In genomic region chr17:82754297-82755208, GRCh38 we compare ENCODE assay signal across 10 cellular contexts. TPM values are rescaled to one million over a fixed set of nuclear protein-coding genes. Genes with fewer than 3 reads are reported as not detected.
A peak's percentile ranks its signal among the peaks of the same experiment; 100 is the strongest.
DNase-seq lines count a peak whose midpoint lies in the region; ATAC-seq, FAIRE-seq and TF ChIP-seq lines count a peak whose summit lies in the region.
"Had no signal": no experiment of that assay in that cellular context is flagged by ENCODE, and none has a peak within 500 bp of the region (broad histone marks: within the 10 kb centered on the region; RNA-seq: fewer than 3 reads in every experiment).

No MANE protein-coding gene starts in this region.

- FAIRE-seq in H54 (lab: Jason Lieb, UNC), result no peak

- no peaks in the 10 kb centered on the region for H3K9me3 Mint-ChIP-seq in natural killer cell
- no peaks in the 10 kb centered on the region for H3K9me3 Mint-ChIP-seq in natural killer cell treated with Interleukin-12 subunit alpha and Interleukin-12 subunit beta and Interleukin-15 and Interleukin-18, amount 100 ng/mL, for 72 hours
- H3K9me3 Mint-ChIP-seq in activated CD4-positive, alpha-beta memory T cell treated with anti-CD3 and anti-CD28 coated beads for 36 hours, result no peaks in the 10 kb centered on the region

- intact Hi-C loops in natural killer cell (cut with micrococcal nuclease) (no loop called here), testis (cut with DNase I; ENCODE audit: low total_unique reads) (no loop called here)
- intact Hi-C loops in activated CD4-positive, alpha-beta memory T cell treated with anti-CD3 and anti-CD28 coated beads for 36 hours (cut with micrococcal nuclease), result loop anchor here (5.0 to 10.0 kb wide), 2 partner anchors 107 to 660 kb away; partner anchors contain the start of genes FASN and WDR45B

- no peaks in the 10 kb centered on the region for H3K27me3 ChIP-seq in testis
- H3K27me3 ChIP-seq: SJCRH30 had no signal

- ATAC-seq in natural killer cell, result no peak
- no peak for ATAC-seq in natural killer cell treated with Interleukin-12 subunit alpha and Interleukin-12 subunit beta and Interleukin-15 and Interleukin-18, amount 100 ng/mL, for 72 hours

- no peaks in the 10 kb centered on the region for H3K27me3 Mint-ChIP-seq in natural killer cell (ENCODE audit: low read depth in 2 of 2)
- H3K27me3 Mint-ChIP-seq in natural killer cell treated with Interleukin-12 subunit alpha and Interleukin-12 subunit beta and Interleukin-15 and Interleukin-18, amount 100 ng/mL, for 72 hours, result no peaks in the 10 kb centered on the region
- H3K27me3 Mint-ChIP-seq in activated CD4-positive, alpha-beta memory T cell treated with anti-CD3 and anti-CD28 coated beads for 36 hours, result no peaks in the 10 kb centered on the region

- no peaks in the 10 kb centered on the region for H3K9me3 ChIP-seq in testis
- H3K9me3 ChIP-seq: SJCRH30 had no signal

- TF ChIP-seq POLR2A in testis (IDR thresholded peaks at IDR 0.05) (no peak), H54 (IDR thresholded peaks at IDR 0.05; ENCODE audit: low read depth, low read length) (no peak)

- no peak overlapping the region for H3K27ac Mint-ChIP-seq in natural killer cell
- no peak overlapping the region for H3K27ac Mint-ChIP-seq in natural killer cell treated with Interleukin-12 subunit alpha and Interleukin-12 subunit beta and Interleukin-15 and Interleukin-18, amount 100 ng/mL, for 72 hours
- no peak overlapping the region for H3K27ac Mint-ChIP-seq in activated CD4-positive, alpha-beta memory T cell treated with anti-CD3 and anti-CD28 coated beads for 36 hours

- TF ChIP-seq CTCF in natural killer cell (IDR thresholded peaks at IDR 0.05) (no peak), testis (IDR thresholded peaks at IDR 0.05) (no peak)

- WGBS in testis, 2 donors, result 58 to 67% methylated on average over 19 of the region's 19 CpGs

- no peak overlapping the region for H3K4me3 ChIP-seq in testis
- H3K4me3 ChIP-seq: SJCRH30 had no signal

- peaks cover 15% of the 10 kb centered on the region for H3K4me1 ChIP-seq in testis

- H3K27ac ChIP-seq in testis, result no peak overlapping the region
- H3K27ac ChIP-seq: SJCRH30 had no signal

- peaks cover 0 to 23% of the 10 kb centered on the region in 2 donors for H3K4me1 Mint-ChIP-seq in natural killer cell
- H3K4me1 Mint-ChIP-seq in natural killer cell treated with Interleukin-12 subunit alpha and Interleukin-12 subunit beta and Interleukin-15 and Interleukin-18, amount 100 ng/mL, for 72 hours (ENCODE audit: low read depth in 2 of 2), result peaks cover 17 to 27% of the 10 kb centered on the region in 2 donors
- H3K4me1 Mint-ChIP-seq in activated CD4-positive, alpha-beta memory T cell treated with anti-CD3 and anti-CD28 coated beads for 36 hours (ENCODE audit: low read depth), result peaks cover 24% of the 10 kb centered on the region

- POLR2A ChIA-PET in activated CD4-positive, alpha-beta memory T cell treated with anti-CD3 and anti-CD28 coated beads for 36 hours (lab: Charles Lee), result no interaction called here

- DNase-seq in natural killer cell, result no peak
- DNase-seq in natural killer cell treated with Interleukin-12 subunit alpha and Interleukin-12 subunit beta and Interleukin-15 and Interleukin-18, amount 100 ng/mL, for 72 hours (ENCODE audit: low spot score), result no peak
- peak; percentile 15 for DNase-seq in activated CD4-positive, alpha-beta memory T cell treated with anti-CD3 and anti-CD28 coated beads for 36 hours
- DNase-seq in iPS-NIHi11 (ENCODE audit: low spot score), result peak; percentile 63
- DNase-seq in testis, result peak; percentile 34
- DNase-seq in H54 (ENCODE audit: insufficient read length, low spot score), result no peak
- DNase-seq in NCI-H1694 treated with DMSO at 0.1 percent for 48 hours (lab: John Stamatoyannopoulos, UW), result no peak
- no peak for DNase-seq in epidermal melanocyte (ENCODE audit: insufficient read length, low spot score)
- DNase-seq: KBM-7, SJCRH30 had no signal

- CTCF ChIA-PET in activated CD4-positive, alpha-beta memory T cell treated with anti-CD3 and anti-CD28 coated beads for 36 hours (lab: Charles Lee), result interaction anchor here (0.8 to 1.9 kb wide), 3 partner anchors 9 to 21 kb away, joined by 3 to 5 read pairs (median 4); no protein-coding TSS in a partner anchor

- no peaks in the 10 kb centered on the region for H3K36me3 Mint-ChIP-seq in natural killer cell
- H3K36me3 Mint-ChIP-seq in natural killer cell treated with Interleukin-12 subunit alpha and Interleukin-12 subunit beta and Interleukin-15 and Interleukin-18, amount 100 ng/mL, for 72 hours, result no peaks in the 10 kb centered on the region
- peaks cover 8% of the 10 kb centered on the region for H3K36me3 Mint-ChIP-seq in activated CD4-positive, alpha-beta memory T cell treated with anti-CD3 and anti-CD28 coated beads for 36 hours

- no peaks in the 10 kb centered on the region for H3K36me3 ChIP-seq in testis (ENCODE audit: low read depth, missing control alignments)

- peak overlapping the region; percentile 37 for H3K4me3 Mint-ChIP-seq in natural killer cell
- H3K4me3 Mint-ChIP-seq in natural killer cell treated with Interleukin-12 subunit alpha and Interleukin-12 subunit beta and Interleukin-15 and Interleukin-18, amount 100 ng/mL, for 72 hours, result no peak overlapping the region
- no peak overlapping the region for H3K4me3 Mint-ChIP-seq in activated CD4-positive, alpha-beta memory T cell treated with anti-CD3 and anti-CD28 coated beads for 36 hours

RNA-seq across cellular contexts. Expression of gene TBCD, which starts 2.7 kb away (rescaled TPM):
- total RNA-seq in natural killer cell (100 to 1,000 TPM in 2 of 3 donors, 10 to 100 TPM in 1; 92.0 to 149 (median 132) TPM), testis (100 to 1,000 TPM; 115 to 128 TPM)
- total RNA-seq in natural killer cell treated with Interleukin-12 subunit alpha and Interleukin-12 subunit beta and Interleukin-15 and Interleukin-18, amount 100 ng/mL, for 72 hours, result 100 to 1,000 TPM in 1 of 2 donors, 10 to 100 TPM in 1; 66.5 to 166 TPM
- total RNA-seq in activated CD4-positive, alpha-beta memory T cell treated with anti-CD3 and anti-CD28 coated beads for 36 hours, result 10 to 100 TPM; 97.0 to 98.2 TPM
- 81.2 TPM for polyA plus RNA-seq in testis (ENCODE audit: insufficient read depth, low read depth, low replicate concordance)

RNA-seq across cellular contexts. Expression of gene FN3K, which starts 19.1 kb away (rescaled TPM):
- total RNA-seq in natural killer cell (1 to 10 TPM; 4.9 to 6.1 (median 5.5) TPM), testis (10 to 100 TPM; 29.7 to 31.7 TPM)
- 1 to 10 TPM; 1.6 TPM for total RNA-seq in natural killer cell treated with Interleukin-12 subunit alpha and Interleukin-12 subunit beta and Interleukin-15 and Interleukin-18, amount 100 ng/mL, for 72 hours
- total RNA-seq in activated CD4-positive, alpha-beta memory T cell treated with anti-CD3 and anti-CD28 coated beads for 36 hours, result 1 to 10 TPM; 1.6 to 2.3 TPM
- 12.4 TPM for polyA plus RNA-seq in testis (ENCODE audit: insufficient read depth, low read depth, low replicate concordance)

RNA-seq across cellular contexts. Expression of gene FN3KRP, which starts 38.0 kb away (rescaled TPM):
- total RNA-seq in natural killer cell (10 to 100 TPM; 29.4 to 42.3 (median 32.0) TPM), testis (10 to 100 TPM; 26.9 to 29.3 TPM)
- total RNA-seq in natural killer cell treated with Interleukin-12 subunit alpha and Interleukin-12 subunit beta and Interleukin-15 and Interleukin-18, amount 100 ng/mL, for 72 hours, result 10 to 100 TPM; 29.4 to 48.4 TPM
- total RNA-seq in activated CD4-positive, alpha-beta memory T cell treated with anti-CD3 and anti-CD28 coated beads for 36 hours, result 10 to 100 TPM; 36.7 to 40.5 TPM
- polyA plus RNA-seq in testis (ENCODE audit: insufficient read depth, low read depth, low replicate concordance), result 30.2 TPM

RNA-seq across cellular contexts. Expression of gene RAB40B, which starts 56.1 kb away (rescaled TPM):
- total RNA-seq in natural killer cell (1 to 10 TPM; 3.7 to 7.3 (median 4.0) TPM), testis (10 to 100 TPM in 1 of 2 donors, 1 to 10 TPM in 1; 9.4 to 16.4 TPM)
- 1 to 10 TPM; 1.1 to 1.2 TPM for total RNA-seq in natural killer cell treated with Interleukin-12 subunit alpha and Interleukin-12 subunit beta and Interleukin-15 and Interleukin-18, amount 100 ng/mL, for 72 hours
- 1 to 10 TPM; 1.4 to 1.9 TPM for total RNA-seq in activated CD4-positive, alpha-beta memory T cell treated with anti-CD3 and anti-CD28 coated beads for 36 hours
- 13.5 TPM for polyA plus RNA-seq in testis (ENCODE audit: insufficient read depth, low read depth, low replicate concordance)

Comparison
In these comparisons a context has a peak if more than half of its experiments do, and no peak if none do; other contexts are left out.
1. DNase-seq: peak in activated CD4-positive, alpha-beta memory T cell treated with anti-CD3 and anti-CD28 coated beads for 36 hours (single experiment), iPS-NIHi11 (single experiment) and testis (single experiment); none in natural killer cell (single experiment), natural killer cell treated with Interleukin-12 subunit alpha and Interleukin-12 subunit beta and Interleukin-15 and Interleukin-18, amount 100 ng/mL, for 72 hours (single experiment), H54 (single experiment), NCI-H1694 treated with DMSO at 0.1 percent for 48 hours (single experiment) and epidermal melanocyte (single experiment).
2. RNA of gene FN3K, which starts 19.1 kb away (total RNA-seq): 29.7 to 31.7 TPM in testis; 4.9 to 6.1 TPM in natural killer cell, 1.6 to 2.3 TPM in activated CD4-positive, alpha-beta memory T cell treated with anti-CD3 and anti-CD28 coated beads for 36 hours and 1.6 TPM in natural killer cell treated with Interleukin-12 subunit alpha and Interleukin-12 subunit beta and Interleukin-15 and Interleukin-18, amount 100 ng/mL, for 72 hours; every median in the first group is over 4 times any median in the second.